17 cellular contexts compared by ENCODE assay signal in genomic region chr2:58019209-58019608, GRCh38. TPM values are rescaled to one million over a fixed set of nuclear protein-coding genes. Genes with fewer than 3 reads are reported as not detected.
A peak's percentile ranks its signal among the peaks of the same experiment; 100 is the strongest.
DNase-seq lines count a peak whose midpoint lies in the region; ATAC-seq, FAIRE-seq and TF ChIP-seq lines count a peak whose summit lies in the region.
"Had no signal": no experiment of that assay in that cellular context is flagged by ENCODE, and none has a peak within 500 bp of the region (broad histone marks: within the 10 kb centered on the region; RNA-seq: fewer than 3 reads in every experiment).

No MANE protein-coding gene starts in this region.

- CTCF ChIA-PET in A549 (lab: Yijun Ruan, JAX): no interaction called here

- H3K9me3 ChIP-seq in A549: peaks cover 10% of the 10 kb centered on the region; the same call in 2 of the 3 replicates
- no peaks in the 10 kb centered on the region for H3K9me3 ChIP-seq in transverse colon
- no peaks in the 10 kb centered on the region for H3K9me3 ChIP-seq in MM.1S (replicated peaks; ENCODE audit: insufficient read depth, low read length)
- H3K9me3 ChIP-seq: gastroesophageal sphincter, sigmoid colon, tibial artery had no signal

- peak overlapping the region; percentile 43 for H3K4me2 ChIP-seq in A549
- H3K4me2 ChIP-seq in MM.1S (ENCODE audit: low read depth, low read length): no peak overlapping the region

- intact Hi-C loops in transverse colon (cut with DNase I; ENCODE audit: low total_unique reads): no loop called here

- H3K9ac ChIP-seq in MM.1S (ENCODE audit: low read length): no peak overlapping the region

- no peak overlapping the region for H3K27ac ChIP-seq in A549
- H3K27ac ChIP-seq in transverse colon: no peak overlapping the region
- H3K27ac ChIP-seq in MM.1S (ENCODE audit: low read length): no peak overlapping the region
- H3K27ac ChIP-seq: gastroesophageal sphincter, sigmoid colon, tibial artery had no signal

- H3K36me3 ChIP-seq in transverse colon: no peaks in the 10 kb centered on the region
- no peaks in the 10 kb centered on the region for H3K36me3 ChIP-seq in MM.1S (replicated peaks; ENCODE audit: insufficient read depth, low read length)
- H3K36me3 ChIP-seq: gastroesophageal sphincter, sigmoid colon, tibial artery had no signal

- DNase-seq in A549 (ENCODE audit: low read depth in 1 of 2, low spot score in 1 of 2): peak; percentile 3 to 9
- no peak for DNase-seq in transverse colon
- no peak for DNase-seq in MM.1S
- no peak for DNase-seq in middle frontal gyrus (ENCODE audit: extremely low spot score, low spot score)
- DNase-seq in AG08396 (ENCODE audit: low spot score): no peak
- DNase-seq: ACHN; activated CD8-positive, alpha-beta memory T cell treated with anti-CD3 and anti-CD28 coated beads, Interleukin-2, amount 50 U/mL, for 4 hours; amniotic stem cell; Kasumi-1; naive B cell; NCI-H226; sigmoid colon; tibial artery had no signal

- no peaks in the 10 kb centered on the region for H3K79me2 ChIP-seq in MM.1S (ENCODE audit: low read length)

- H3F3A ChIP-seq in MM.1S (ENCODE audit: insufficient read depth, low read length): no peaks in the 10 kb centered on the region

- TF ChIP-seq RAD21 in A549 (conservative IDR thresholded peaks at IDR 0.05 in 1 of 2, IDR thresholded peaks at IDR 0.05 in 1 of 2): no peak

- POLR2A ChIA-PET in A549 (lab: Yijun Ruan, JAX): interaction anchor here (1.4 kb wide), 1 partner anchor 27 kb away, joined by 5 read pairs; no protein-coding TSS in a partner anchor

- WGBS in A549 (ENCODE audit: missing lambda C conversion rate): 18% methylated on average over 2 of the region's 2 CpGs
- 85 to 93% methylated on average over 2 of the region's 2 CpGs for WGBS in transverse colon (ENCODE audit: low coverage in 1 of 2), 2 donors

- no peak overlapping the region for H2AFZ ChIP-seq in MM.1S (ENCODE audit: low read length)

- H4K20me1 ChIP-seq in MM.1S (ENCODE audit: insufficient read depth, low read length): no peaks in the 10 kb centered on the region

- no peak for TF ChIP-seq EP300 in A549 (IDR thresholded peaks at IDR 0.05)
- TF ChIP-seq EP300 in transverse colon (IDR thresholded peaks at IDR 0.05; ENCODE audit: low read depth): no peak

- FAIRE-seq in A549 (lab: Jason Lieb, UNC): no peak

- no peak overlapping the region for H3K4me3 ChIP-seq in A549
- H3K4me3 ChIP-seq in transverse colon: no peak overlapping the region
- H3K4me3 ChIP-seq in MM.1S (ENCODE audit: low read length): no peak overlapping the region
- H3K4me3 ChIP-seq: gastroesophageal sphincter, sigmoid colon, tibial artery had no signal

- in situ Hi-C loops in transverse colon (cut with MboI; ENCODE audit: low pct_ligation_motif_present in 1 of 4, low pct_unique_long_range_greater_than_20kb in 1 of 4, low sequenced_read_pairs in 3 of 4): no loop called here

- TF ChIP-seq POLR2A in A549 (IDR thresholded peaks at IDR 0.05; ENCODE audit: low read length) (no peak), transverse colon (IDR thresholded peaks at IDR 0.05) (no peak)

- H3K27me3 ChIP-seq in transverse colon (no peaks in the 10 kb centered on the region), MM.1S (replicated peaks; ENCODE audit: insufficient read depth, low read length) (no peaks in the 10 kb centered on the region)
- H3K27me3 ChIP-seq: gastroesophageal sphincter, sigmoid colon, tibial artery had no signal

- no peaks in the 10 kb centered on the region for H3K9me2 ChIP-seq in MM.1S (replicated peaks; ENCODE audit: insufficient read depth, low read length)

- ATAC-seq in A549: peak in 1 of 2 experiments; percentile 67; a peak in 3 of 6 replicates
- peak; percentile 68 for ATAC-seq in GM18868 (IDR thresholded peaks at IDR 0.05; ENCODE audit: unreplicated experiment)
- peak; percentile 54 for ATAC-seq in HG02610 (IDR thresholded peaks at IDR 0.05; ENCODE audit: unreplicated experiment)
- peak; percentile 53 for ATAC-seq in HG03558 (IDR thresholded peaks at IDR 0.05; ENCODE audit: extremely low read depth, unreplicated experiment)
- ATAC-seq: gastroesophageal sphincter had no signal

- H3K4me1 ChIP-seq in A549 (peaks cover 15% of the 10 kb centered on the region), transverse colon (no peaks in the 10 kb centered on the region), MM.1S (ENCODE audit: low read length) (no peaks in the 10 kb centered on the region; the same call in 1 of the 2 replicates)
- H3K4me1 ChIP-seq: gastroesophageal sphincter, sigmoid colon, tibial artery had no signal

- TF ChIP-seq CTCF in A549 (IDR thresholded peaks at IDR 0.05): no peak
- TF ChIP-seq CTCF in transverse colon (IDR thresholded peaks at IDR 0.05): no peak
- no peak for TF ChIP-seq CTCF in MM.1S (IDR thresholded peaks at IDR 0.05; ENCODE audit: low read length)

TF ChIP-seq in A549, 52 proteins besides CTCF, POLR2A, EP300 and RAD21:
- TF ChIP-seq FOSL2 (IDR thresholded peaks at IDR 0.05) (no peak), FOSL2 (CRISPR knock-in tag; IDR thresholded peaks at IDR 0.05) (peak; percentile 80), RCOR1 (IDR thresholded peaks at IDR 0.05; ENCODE audit: low read depth, low read length) (no peak), JUNB (IDR thresholded peaks at IDR 0.05) (peak; percentile 44; the same call in 1 of the 2 replicates), MAZ (IDR thresholded peaks at IDR 0.05; ENCODE audit: borderline replicate concordance, low read depth, low read length) (no peak), CEBPB (IDR thresholded peaks at IDR 0.05) (peak; percentile 22 to 77; a peak in 2 of 4 replicates)

RNA-seq across cellular contexts. Expression of gene VRK2, which starts 27.4 kb away (rescaled TPM):
- polyA plus RNA-seq in A549 (2011; rRNA removed) (66.2 and 80.9 TPM in 2 replicates), A549 (2017; fragmentation: RNase III; extraction: RNeasy Plus Mini Kit Qiagen cat#74134 plus additional on column Dnase treatment) (19.4 to 30.4 TPM (median 24.2 TPM) in 3 replicates)
- polyA plus RNA-seq in A549 (2012; cell fraction: cytosol; rRNA removed): 17.4 and 18.0 TPM in 2 replicates
- 5.3 and 7.7 TPM in 2 replicates for polyA plus RNA-seq in A549 (2012; cell fraction: nucleus; rRNA removed)
- 22.8 and 30.4 TPM in 2 replicates for polyA minus RNA-seq in A549 (2011; rRNA and poly(A)+ RNA removed)
- 10 to 100 TPM in 3 of 4 donors, 1 to 10 TPM in 1; 7.1 to 24.3 (median 15.1) TPM for total RNA-seq in transverse colon

Comparison
In these comparisons a context has a peak if more than half of its experiments do, and no peak if none do; other contexts are left out.
1. DNase-seq: peak in A549 (2 of 2); none in transverse colon (single experiment), MM.1S (single experiment), middle frontal gyrus (single experiment) and AG08396 (single experiment).